In genomic region chr6:11785449-11785951, GRCh38 we compare ENCODE assay signal across 1 cellular context.
TF ChIP-seq lines count a peak whose summit lies in the region.

No MANE protein-coding gene starts in this region.

TF ChIP-seq in GM23338, 12 proteins besides CTCF, POLR2A, EP300 and RAD21 (continued from another document):
- TF ChIP-seq REST (IDR thresholded peaks at IDR 0.05; ENCODE audit: unreplicated experiment): no peak
- no peak for TF ChIP-seq POLR2AphosphoS5 (IDR thresholded peaks at IDR 0.05; ENCODE audit: low read depth)
- no peak for TF ChIP-seq NANOG (IDR thresholded peaks at IDR 0.05; ENCODE audit: borderline replicate concordance)
- no peak for TF ChIP-seq EZH2phosphoT487 (IDR thresholded peaks at IDR 0.05; ENCODE audit: unreplicated experiment)
